1 cellular context compared by ENCODE assay signal in genomic region chr16:72455743-72456659, GRCh38.
TF ChIP-seq lines count a peak whose summit lies in the region.

No MANE protein-coding gene starts in this region.

TF ChIP-seq in WTC11, 78 proteins besides CTCF, POLR2A, EP300 and RAD21 (continued from another document):
- TF ChIP-seq E2F1 (CRISPR knock-in tag; IDR thresholded peaks at IDR 0.05) (no peak), ELF4 (CRISPR knock-in tag; IDR thresholded peaks at IDR 0.05; ENCODE audit: low read depth) (no peak), MXD4 (CRISPR knock-in tag; IDR thresholded peaks at IDR 0.05; ENCODE audit: borderline replicate concordance) (no peak)
